Comparison of ENCODE assay signal across 10 cellular contexts in genomic region chr3:119628390-119628789, GRCh38. TPM values are rescaled to one million over a fixed set of nuclear protein-coding genes. Genes with fewer than 3 reads are reported as not detected.
A peak's percentile ranks its signal among the peaks of the same experiment; 100 is the strongest.
DNase-seq lines count a peak whose midpoint lies in the region; ATAC-seq and TF ChIP-seq lines count a peak whose summit lies in the region.
"Had no signal": no experiment of that assay in that cellular context is flagged by ENCODE, and none has a peak within 500 bp of the region (broad histone marks: within the 10 kb centered on the region; RNA-seq: fewer than 3 reads in every experiment).

No MANE protein-coding gene starts in this region.

- H3K36me3 ChIP-seq in BE2C = no peaks in the 10 kb centered on the region
- H3K36me3 ChIP-seq: BLaER1 had no signal

- POLR2A ChIA-PET in naive thymus-derived CD8-positive, alpha-beta T cell (lab: Charles Lee) = no interaction called here

- no peak overlapping the region for H3K4me3 Mint-ChIP-seq in activated naive CD4-positive, alpha-beta T cell treated with anti-CD3 and anti-CD28 coated beads, Interleukin-2, amount 10 ng/mL, durations not matched to agents 7 days and 5 days
- H3K4me3 Mint-ChIP-seq in T-helper 2 cell treated with Interferon-gamma antibody and Interleukin-4, amounts not matched to agents 5 μg/mL and 100 μg/mL, for 36 hours = no peak overlapping the region
- peak overlapping the region; percentile 46 for H3K4me3 Mint-ChIP-seq in stimulated activated effector memory CD8-positive, alpha-beta T cell treated with anti-CD3 and anti-CD28 coated beads, Interleukin-12 subunit alpha, Interleukin-12 subunit beta, amount 100 ng/mL, for 72 hours
- no peak overlapping the region for H3K4me3 Mint-ChIP-seq in naive thymus-derived CD8-positive, alpha-beta T cell

- no peak overlapping the region for H3K4me3 ChIP-seq in BE2C (ENCODE audit: low read depth, low read length)
- H3K4me3 ChIP-seq: BLaER1 had no signal

- H3K9me3 Mint-ChIP-seq in activated naive CD4-positive, alpha-beta T cell treated with anti-CD3 and anti-CD28 coated beads, Interleukin-2, amount 10 ng/mL, durations not matched to agents 7 days and 5 days = no peaks in the 10 kb centered on the region
- no peaks in the 10 kb centered on the region for H3K9me3 Mint-ChIP-seq in T-helper 2 cell treated with Interferon-gamma antibody and Interleukin-4, amounts not matched to agents 5 μg/mL and 100 μg/mL, for 36 hours
- no peaks in the 10 kb centered on the region for H3K9me3 Mint-ChIP-seq in stimulated activated effector memory CD8-positive, alpha-beta T cell treated with anti-CD3 and anti-CD28 coated beads, Interleukin-12 subunit alpha, Interleukin-12 subunit beta, amount 100 ng/mL, for 72 hours
- no peaks in the 10 kb centered on the region for H3K9me3 Mint-ChIP-seq in naive thymus-derived CD8-positive, alpha-beta T cell

- H3K36me3 Mint-ChIP-seq in activated naive CD4-positive, alpha-beta T cell treated with anti-CD3 and anti-CD28 coated beads, Interleukin-2, amount 10 ng/mL, durations not matched to agents 7 days and 5 days = no peaks in the 10 kb centered on the region
- H3K36me3 Mint-ChIP-seq in T-helper 2 cell treated with Interferon-gamma antibody and Interleukin-4, amounts not matched to agents 5 μg/mL and 100 μg/mL, for 36 hours (ENCODE audit: low read depth) = peaks cover 2% of the 10 kb centered on the region
- H3K36me3 Mint-ChIP-seq in stimulated activated effector memory CD8-positive, alpha-beta T cell treated with anti-CD3 and anti-CD28 coated beads, Interleukin-12 subunit alpha, Interleukin-12 subunit beta, amount 100 ng/mL, for 72 hours = no peaks in the 10 kb centered on the region
- no peaks in the 10 kb centered on the region for H3K36me3 Mint-ChIP-seq in naive thymus-derived CD8-positive, alpha-beta T cell

- H3K4me1 ChIP-seq in BE2C = peaks cover 9% of the 10 kb centered on the region
- H3K4me1 ChIP-seq: BLaER1 had no signal

- no peaks in the 10 kb centered on the region for H3K27me3 ChIP-seq in BE2C
- H3K27me3 ChIP-seq: BLaER1 had no signal

- CTCF ChIA-PET in activated naive CD4-positive, alpha-beta T cell treated with anti-CD3 and anti-CD28 coated beads, Interleukin-2, amount 10 ng/mL, durations not matched to agents 7 days and 5 days (lab: Charles Lee) = no interaction called here

- TF ChIP-seq CTCF in BE2C (IDR thresholded peaks at IDR 0.05; ENCODE audit: low read depth, low read length) = no peak

- peak; percentile 58 for DNase-seq in activated naive CD4-positive, alpha-beta T cell treated with Interleukin-2 at 50 U/mL for 16 hours
- DNase-seq in activated naive CD4-positive, alpha-beta T cell treated with anti-CD3 and anti-CD28 coated beads, Interleukin-2, amount 10 ng/mL, durations not matched to agents 7 days and 5 days = no peak
- peak; percentile 32 for DNase-seq in T-helper 2 cell treated with Interferon-gamma antibody and Interleukin-4, amounts not matched to agents 5 μg/mL and 100 μg/mL, for 36 hours (ENCODE audit: low spot score)
- no peak for DNase-seq in stimulated activated effector memory CD8-positive, alpha-beta T cell treated with anti-CD3 and anti-CD28 coated beads, Interleukin-12 subunit alpha, Interleukin-12 subunit beta, amount 100 ng/mL, for 72 hours (ENCODE audit: low spot score in 2 of 2)
- no peak for DNase-seq in naive thymus-derived CD8-positive, alpha-beta T cell
- no peak for DNase-seq in BE2C
- DNase-seq: activated gamma-delta T cell treated with Interleukin-2 at 50 U/mL for 16 hours had no signal

- no peaks in the 10 kb centered on the region for H3K9me3 ChIP-seq in BE2C
- H3K9me3 ChIP-seq: BLaER1 had no signal

- H3K4me1 Mint-ChIP-seq in activated naive CD4-positive, alpha-beta T cell treated with anti-CD3 and anti-CD28 coated beads, Interleukin-2, amount 10 ng/mL, durations not matched to agents 7 days and 5 days = peaks cover 24% of the 10 kb centered on the region
- peaks cover 28% of the 10 kb centered on the region for H3K4me1 Mint-ChIP-seq in T-helper 2 cell treated with Interferon-gamma antibody and Interleukin-4, amounts not matched to agents 5 μg/mL and 100 μg/mL, for 36 hours (ENCODE audit: low read depth)
- H3K4me1 Mint-ChIP-seq in stimulated activated effector memory CD8-positive, alpha-beta T cell treated with anti-CD3 and anti-CD28 coated beads, Interleukin-12 subunit alpha, Interleukin-12 subunit beta, amount 100 ng/mL, for 72 hours = peaks cover 51% of the 10 kb centered on the region
- H3K4me1 Mint-ChIP-seq in naive thymus-derived CD8-positive, alpha-beta T cell = peaks cover 4 to 26% (median 7%) of the 10 kb centered on the region in 4 donors

- H3K27me3 Mint-ChIP-seq in activated naive CD4-positive, alpha-beta T cell treated with anti-CD3 and anti-CD28 coated beads, Interleukin-2, amount 10 ng/mL, durations not matched to agents 7 days and 5 days = peaks cover 42% of the 10 kb centered on the region
- no peaks in the 10 kb centered on the region for H3K27me3 Mint-ChIP-seq in T-helper 2 cell treated with Interferon-gamma antibody and Interleukin-4, amounts not matched to agents 5 μg/mL and 100 μg/mL, for 36 hours (ENCODE audit: low read depth)
- peaks cover 0 to 37% (median 7%) of the 10 kb centered on the region in 5 donors for H3K27me3 Mint-ChIP-seq in naive thymus-derived CD8-positive, alpha-beta T cell

- ATAC-seq in HG02642 (IDR thresholded peaks at IDR 0.05; ENCODE audit: poor library complexity, unreplicated experiment) = peak; percentile 69
- ATAC-seq in stimulated activated effector memory CD8-positive, alpha-beta T cell treated with anti-CD3 and anti-CD28 coated beads, Interleukin-12 subunit alpha, Interleukin-12 subunit beta, amount 100 ng/mL, for 72 hours = peak; percentile 97
- ATAC-seq in GM19328 (IDR thresholded peaks at IDR 0.05; ENCODE audit: unreplicated experiment) = no peak
- no peak for ATAC-seq in naive thymus-derived CD8-positive, alpha-beta T cell

- H3K27ac Mint-ChIP-seq in activated naive CD4-positive, alpha-beta T cell treated with anti-CD3 and anti-CD28 coated beads, Interleukin-2, amount 10 ng/mL, durations not matched to agents 7 days and 5 days = no peak overlapping the region
- H3K27ac Mint-ChIP-seq in T-helper 2 cell treated with Interferon-gamma antibody and Interleukin-4, amounts not matched to agents 5 μg/mL and 100 μg/mL, for 36 hours = no peak overlapping the region
- H3K27ac Mint-ChIP-seq in stimulated activated effector memory CD8-positive, alpha-beta T cell treated with anti-CD3 and anti-CD28 coated beads, Interleukin-12 subunit alpha, Interleukin-12 subunit beta, amount 100 ng/mL, for 72 hours = peak overlapping the region; percentile 67
- peak overlapping the region in 1 of 10 donors; percentile 19 for H3K27ac Mint-ChIP-seq in naive thymus-derived CD8-positive, alpha-beta T cell

RNA-seq across cellular contexts. Expression of gene PLA1A, which starts 30.7 kb away (rescaled TPM):
- not detected for total RNA-seq in naive thymus-derived CD8-positive, alpha-beta T cell
- polyA plus RNA-seq in naive thymus-derived CD8-positive, alpha-beta T cell = not detected
- polyA plus RNA-seq in BE2C (2012; ENCODE audit: insufficient read depth, insufficient read length, low read depth) = not detected

RNA-seq across cellular contexts. Expression of gene POPDC2, which starts 32.0 kb away (rescaled TPM):
- total RNA-seq in naive thymus-derived CD8-positive, alpha-beta T cell = 1 to 10 TPM; 4.6 to 8.4 TPM
- 1 to 10 TPM; 1.1 to 2.6 (median 1.4) TPM for polyA plus RNA-seq in naive thymus-derived CD8-positive, alpha-beta T cell
- polyA plus RNA-seq in BE2C (2012; ENCODE audit: insufficient read depth, insufficient read length, low read depth) = 48.4 TPM

RNA-seq across cellular contexts. Expression of gene COX17, which starts 48.8 kb away (rescaled TPM):
- 10 to 100 TPM; 28.8 to 30.6 TPM for total RNA-seq in naive thymus-derived CD8-positive, alpha-beta T cell
- polyA plus RNA-seq in naive thymus-derived CD8-positive, alpha-beta T cell = 10 to 100 TPM; 53.2 to 57.6 (median 56.4) TPM
- 175 TPM for polyA plus RNA-seq in BE2C (2012; ENCODE audit: insufficient read depth, insufficient read length, low read depth)

RNA-seq across cellular contexts. Expression of gene ADPRH, which starts 49.1 kb away (rescaled TPM):
- total RNA-seq in naive thymus-derived CD8-positive, alpha-beta T cell = 1 to 10 TPM; 1.5 to 2.6 TPM
- polyA plus RNA-seq in naive thymus-derived CD8-positive, alpha-beta T cell = under 1 TPM; 0.15 to 0.57 (median 0.28) TPM
- 2.7 TPM for polyA plus RNA-seq in BE2C (2012; ENCODE audit: insufficient read depth, insufficient read length, low read depth)

Comparison
In these comparisons a context has a peak if more than half of its experiments do, and no peak if none do; other contexts are left out.
1. DNase-seq: peak in activated naive CD4-positive, alpha-beta T cell treated with Interleukin-2 at 50 U/mL for 16 hours (single experiment) and T-helper 2 cell treated with Interferon-gamma antibody and Interleukin-4, amounts not matched to agents 5 μg/mL and 100 μg/mL, for 36 hours (single experiment); none in activated naive CD4-positive, alpha-beta T cell treated with anti-CD3 and anti-CD28 coated beads, Interleukin-2, amount 10 ng/mL, durations not matched to agents 7 days and 5 days (single experiment), stimulated activated effector memory CD8-positive, alpha-beta T cell treated with anti-CD3 and anti-CD28 coated beads, Interleukin-12 subunit alpha, Interleukin-12 subunit beta, amount 100 ng/mL, for 72 hours (0 of 2), naive thymus-derived CD8-positive, alpha-beta T cell (0 of 10) and BE2C (single experiment).
2. ATAC-seq: peak in HG02642 (single experiment) and stimulated activated effector memory CD8-positive, alpha-beta T cell treated with anti-CD3 and anti-CD28 coated beads, Interleukin-12 subunit alpha, Interleukin-12 subunit beta, amount 100 ng/mL, for 72 hours (single experiment); none in GM19328 (single experiment) and naive thymus-derived CD8-positive, alpha-beta T cell (0 of 2).